In the genomic region with DNA sequence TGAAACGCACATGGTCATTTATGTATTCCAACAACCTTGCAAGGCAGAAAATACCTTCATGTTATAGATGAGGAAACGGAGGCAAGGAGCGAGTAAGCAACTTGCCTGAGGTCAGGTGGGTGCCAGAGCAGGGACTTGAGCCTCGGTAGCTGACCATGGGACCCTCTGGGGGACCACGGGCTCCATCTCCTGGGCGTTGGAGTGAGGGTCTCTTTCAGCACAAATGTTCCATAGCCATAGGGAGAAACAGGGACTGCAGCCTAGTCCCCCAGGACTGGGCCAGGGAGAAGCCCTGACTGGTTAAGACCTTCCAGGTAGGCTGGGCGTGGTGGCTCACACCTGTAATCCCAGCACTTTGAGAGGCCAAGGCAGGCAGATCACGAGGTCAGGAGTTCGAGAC, we compare ENCODE assay signal across 16 cellular contexts. TPM values are rescaled to one million over a fixed set of nuclear protein-coding genes. Genes with fewer than 3 reads are reported as not detected.
DNase-seq lines count a peak whose midpoint lies in the region; ATAC-seq, FAIRE-seq and TF ChIP-seq lines count a peak whose summit lies in the region.
"Had no signal": no experiment of that assay in that cellular context is flagged by ENCODE, and none has a peak within 500 bp of the region (broad histone marks: within the 10 kb centered on the region; RNA-seq: fewer than 3 reads in every experiment).

No MANE protein-coding gene starts in this region.

- TF ChIP-seq EP300 in K562 (IDR thresholded peaks at IDR 0.05; ENCODE audit: low read length), result no peak

- no peaks in the 10 kb centered on the region for H4K20me1 ChIP-seq in K562 (replicated peaks; ENCODE audit: control insufficient read depth, insufficient read depth, low read length)

- H3K4me3 ChIP-seq in BE2C (ENCODE audit: low read depth, low read length) (no peak overlapping the region), H7 (ENCODE audit: insufficient read depth, low read depth, low read length) (no peak overlapping the region), K562 (no peak overlapping the region), small intestine (ENCODE audit: low read depth in 1 of 2, low read length in 2 of 2) (no peak overlapping the region)

- peak; percentile 22; the same call in 1 of the 2 replicates for TF ChIP-seq CTCF in BE2C (IDR thresholded peaks at IDR 0.05; ENCODE audit: low read depth, low read length)
- TF ChIP-seq CTCF in K562 (IDR thresholded peaks at IDR 0.05 in 2 of 3, conservative IDR thresholded peaks at IDR 0.05 in 1 of 3; ENCODE audit: insufficient read depth in 2 of 3, low read depth in 1 of 3, low read length in 3 of 3), result 0 out of 6 replicates have a peak, but pooled peaks of 2 of the 3 experiments have one; percentile 9 to 20
- no peak for TF ChIP-seq CTCF in HFFc6 (IDR thresholded peaks at IDR 0.05)

- DNase-seq in BE2C, result no peak
- peak; percentile 40 for DNase-seq in H7
- DNase-seq in K562 (ENCODE audit: extremely low read depth in 1 of 4, low spot score in 3 of 4), result peak in 2 of 4 experiments; percentile 3 to 7
- DNase-seq in small intestine, result no peak
- DNase-seq in HuH-7.5 (ENCODE audit: low spot score), result no peak
- DNase-seq in HFFc6, result no peak
- DNase-seq: ACHN; C1 segment of cervical spinal cord; CD4-positive, alpha-beta T cell; DMS79 treated with DMSO at 0.1 percent for 48 hours; EL; GDM1 had no signal

- H3K27ac ChIP-seq in K562 (ENCODE audit: extremely low read depth, low read depth, low read length) (no peak overlapping the region), small intestine (ENCODE audit: low read depth in 1 of 2, low read length in 1 of 2) (peak overlapping the region; percentile 17 to 66)

- H3K79me2 ChIP-seq in K562 (ENCODE audit: control insufficient read depth, insufficient read depth, low read length), result no peaks in the 10 kb centered on the region

- H3K4me1 ChIP-seq in BE2C (no peaks in the 10 kb centered on the region), K562 (replicated peaks in 1 of 2; ENCODE audit: control insufficient read depth in 2 of 2, insufficient read depth in 2 of 2, low read length in 2 of 2) (no peaks in the 10 kb centered on the region; a peak in 1 of 5 replicates), small intestine (ENCODE audit: control insufficient read depth in 2 of 2, insufficient read depth in 1 of 2, low read depth in 1 of 2, low read length in 1 of 2) (no peaks in the 10 kb centered on the region)

- intact Hi-C loops in K562 (cut with micrococcal nuclease), result no loop called here

- POLR2A ChIA-PET in K562 (lab: Yijun Ruan, JAX), result interaction anchor here (0.5 kb wide), 1 partner anchor 196 kb away, joined by 3 read pairs; no protein-coding TSS in a partner anchor

- H3K9ac ChIP-seq in K562 (ENCODE audit: insufficient read depth in 1 of 2, low read depth in 2 of 2, low read length in 2 of 2), result no peak overlapping the region

- H3K4me1 Mint-ChIP-seq in HFFc6 (ENCODE audit: low read depth), result no peaks in the 10 kb centered on the region

- H3K27me3 Mint-ChIP-seq in HFFc6 (ENCODE audit: insufficient read depth), result peaks cover 40% of the 10 kb centered on the region
- H3K27me3 Mint-ChIP-seq: CD4-positive, alpha-beta T cell had no signal

- no peak overlapping the region for H3K27ac Mint-ChIP-seq in HFFc6
- H3K27ac Mint-ChIP-seq: CD4-positive, alpha-beta T cell had no signal

- BruUV-seq in K562 (replicated peaks; lab: Mats Ljungman, UMichigan), result no TSS peak

- no peak for FAIRE-seq in K562 (lab: Jason Lieb, UNC)
- no peak for FAIRE-seq in small intestine (lab: Jason Lieb, UNC)
- FAIRE-seq: GM12892, GM19239, H54 had no signal

- in situ Hi-C loops in K562 (cut with MboI), result no loop called here

- no peaks in the 10 kb centered on the region for H3K27me3 ChIP-seq in BE2C
- no peaks in the 10 kb centered on the region for H3K27me3 ChIP-seq in H7 (ENCODE audit: control insufficient read depth, insufficient read depth, low read length)
- peaks cover 0 to 25% of the 10 kb centered on the region in 2 experiments; a peak in 2 of 5 replicates for H3K27me3 ChIP-seq in K562 (ENCODE audit: control insufficient read depth in 2 of 2, insufficient read depth in 2 of 2, low read length in 2 of 2)
- H3K27me3 ChIP-seq in small intestine (ENCODE audit: control insufficient read depth in 2 of 2, insufficient read depth in 2 of 2, low read length in 2 of 2), result no peaks in the 10 kb centered on the region

- H3K4me2 ChIP-seq in K562 (ENCODE audit: insufficient read depth, low read length), result no peak overlapping the region

- H3K4me3 Mint-ChIP-seq in HFFc6, result no peak overlapping the region
- H3K4me3 Mint-ChIP-seq: CD4-positive, alpha-beta T cell had no signal

- H3K36me3 ChIP-seq in BE2C, result no peaks in the 10 kb centered on the region
- H3K36me3 ChIP-seq in H7 (replicated peaks; ENCODE audit: control insufficient read depth, insufficient read depth, low read length), result no peaks in the 10 kb centered on the region
- no peaks in the 10 kb centered on the region for H3K36me3 ChIP-seq in K562 (ENCODE audit: control insufficient read depth, insufficient read depth, low read length)
- no peaks in the 10 kb centered on the region for H3K36me3 ChIP-seq in small intestine (ENCODE audit: control insufficient read depth in 2 of 2, insufficient read depth in 2 of 2, low read length in 2 of 2)

- no peaks in the 10 kb centered on the region for H3K9me3 Mint-ChIP-seq in HFFc6
- H3K9me3 Mint-ChIP-seq: CD4-positive, alpha-beta T cell had no signal

- H3K9me3 ChIP-seq in BE2C (no peaks in the 10 kb centered on the region; the same call in 1 of the 2 replicates), K562 (replicated peaks; ENCODE audit: control insufficient read depth, insufficient read depth, low read depth, low read length) (no peaks in the 10 kb centered on the region), small intestine (ENCODE audit: control insufficient read depth, low read depth) (no peaks in the 10 kb centered on the region)

- H2AFZ ChIP-seq in K562 (ENCODE audit: low read depth, low read length), result no peak overlapping the region

- peak in 1 of 2 experiments; percentile 32; a peak in 2 of 4 replicates for TF ChIP-seq RAD21 in K562 (CRISPR knock-in tag; conservative IDR thresholded peaks at IDR 0.05 in 1 of 2, IDR thresholded peaks at IDR 0.05 in 1 of 2)

- CTCF ChIA-PET in K562 (lab: Yijun Ruan, JAX; ENCODE audit: low intra/inter-chr PET ratio), result no interaction called here

- no peaks in the 10 kb centered on the region for H3K36me3 Mint-ChIP-seq in HFFc6 (ENCODE audit: low read depth)

- 24% methylated on average over 9 of the region's 9 CpGs for WGBS in K562 (ENCODE audit: insufficient coverage, low coverage, missing lambda C conversion rate)
- WGBS in small intestine, 3 donors, result 80 to 88% (median 87%) methylated on average over 9 of the region's 9 CpGs

- TF ChIP-seq POLR2A in K562 (conservative IDR thresholded peaks at IDR 0.05) (no peak), GM18505 (IDR thresholded peaks at IDR 0.05; ENCODE audit: borderline replicate concordance, extremely low read depth, insufficient read depth, insufficient read length) (no peak)

- H3K9me1 ChIP-seq in K562 (ENCODE audit: control insufficient read depth, insufficient read depth, low read length), result no peaks in the 10 kb centered on the region

- ATAC-seq in K562 (no peak), GM18505 (IDR thresholded peaks at IDR 0.05; ENCODE audit: unreplicated experiment) (no peak)

TF ChIP-seq in K562, 482 proteins besides CTCF, POLR2A, EP300 and RAD21:
- TF ChIP-seq, protein P1, sequence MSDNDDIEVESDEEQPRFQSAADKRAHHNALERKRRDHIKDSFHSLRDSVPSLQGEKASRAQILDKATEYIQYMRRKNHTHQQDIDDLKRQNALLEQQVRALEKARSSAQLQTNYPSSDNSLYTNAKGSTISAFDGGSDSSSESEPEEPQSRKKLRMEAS (CRISPR knock-in tag; IDR thresholded peaks at IDR 0.05), result peak; percentile 31; the same call in 1 of the 2 replicates
- TF ChIP-seq TEAD2 (tag; IDR thresholded peaks at IDR 0.05), result no peak

RNA-seq across cellular contexts. Expression of a gene that starts 38.4 kb away (rescaled TPM):
- polyA plus RNA-seq in BE2C (2012; ENCODE audit: insufficient read depth, insufficient read length, low read depth), result 26.7 TPM
- 5.9 and 6.1 TPM in 2 replicates for total RNA-seq in H7 (2014; rRNA removed; shearing (Covaris generic))
- total RNA-seq in K562 (2011; cell fraction: chromatin; rRNA removed; ENCODE audit: low replicate concordance), result 133 and 378 TPM in 2 replicates
- total RNA-seq in K562 (2011; cell fraction: nucleolus; rRNA removed), result 188 and 218 TPM in 2 replicates
- 153 and 170 TPM in 2 replicates for total RNA-seq in K562 (2011; cell fraction: nucleoplasm; rRNA removed)
- total RNA-seq in K562 (2014; rRNA removed), result 31.1 and 34.2 TPM in 2 replicates
- total RNA-seq in K562 (2014; rRNA removed; fragmentation: Illumina TruSeq; extraction: Trizol), result 8.3 and 10.0 TPM in 2 replicates
- total RNA-seq in K562 (2015; rRNA removed; fragmentation: Illumina TruSeq; extraction: Trizol), result 11.4 and 11.9 TPM in 2 replicates
- 58.2 and 68.9 TPM in 2 replicates for total RNA-seq in K562 (2021)
- polyA plus RNA-seq in K562 (2011; rRNA removed), result 15.6 and 30.7 TPM in 2 replicates
- 15.4 and 18.5 TPM in 2 replicates for polyA plus RNA-seq in K562 (2011; cell fraction: cytosol; rRNA removed)
- 97.7 and 167 TPM in 2 replicates for polyA plus RNA-seq in K562 (2011; cell fraction: nucleus; rRNA removed)
- 50.5 and 78.5 TPM in 2 replicates for polyA plus RNA-seq in K562 (2012)
- 32.2 and 45.4 TPM in 2 replicates for polyA plus RNA-seq in K562 (2014; fragmentation: Illumina TruSeq; extraction: Trizol)
- 1 to 10 TPM; 2.5 to 3.1 TPM for polyA plus RNA-seq in K562 (2014; fragmentation: Nextera tagmentation; extraction: Ambion mirVana)
- polyA plus RNA-seq in K562 (2014; rRNA removed), result 28.2 and 35.7 TPM in 2 replicates
- polyA minus RNA-seq in K562 (2011; rRNA and poly(A)+ RNA removed), result 22.6 and 23.8 TPM in 2 replicates
- polyA minus RNA-seq in K562 (2011; cell fraction: cytosol; rRNA and poly(A)+ RNA removed), result 20.7 and 23.5 TPM in 2 replicates
- 38.5 and 43.3 TPM in 2 replicates for polyA minus RNA-seq in K562 (2011; cell fraction: nucleus; rRNA and poly(A)+ RNA removed)
- 10 to 100 TPM; 13.6 to 51.6 (median 15.7) TPM for polyA plus RNA-seq in small intestine
- total RNA-seq in HFFc6 (2021; fragmentation: NEBNext Ultra II Directional; extraction: Animal tissue kit (Norgen Biotek cat#: 25700)), result 10 to 100 TPM; 79.7 to 91.9 (median 85.4) TPM
